Comparison of ENCODE assay signal across 8 cellular contexts in genomic region chr1:226111109-226111864, GRCh38. TPM values are rescaled to one million over a fixed set of nuclear protein-coding genes. Genes with fewer than 3 reads are reported as not detected.
DNase-seq lines count a peak whose midpoint lies in the region; ATAC-seq and TF ChIP-seq lines count a peak whose summit lies in the region.

No MANE protein-coding gene starts in this region.

- H3K4me1 ChIP-seq in thoracic aorta (ENCODE audit: control insufficient read depth in 1 of 2, low read depth in 2 of 2): peaks cover 27 to 49% of the 10 kb centered on the region in 2 donors

- H3K4me1 Mint-ChIP-seq in T-helper 2 cell treated with Interferon-gamma antibody and Interleukin-4, amounts not matched to agents 5 μg/mL and 100 μg/mL, for 36 hours (ENCODE audit: low read depth): peaks cover 17% of the 10 kb centered on the region
- peaks cover 25% of the 10 kb centered on the region for H3K4me1 Mint-ChIP-seq in activated T-helper 1 cell treated with anti-CD3 and anti-CD28 coated beads, Interleukin-12 subunit alpha, Interleukin-12 subunit beta, Interleukin-2, Interleukin-4 antibody, amounts not matched to agents 30 ng/mL and 10 ng/mL and 1 ng/mL, durations not matched to agents 14 hours and 24 hours and 36 hours (ENCODE audit: low read depth)

- H3K27ac Mint-ChIP-seq in T-helper 2 cell treated with Interferon-gamma antibody and Interleukin-4, amounts not matched to agents 5 μg/mL and 100 μg/mL, for 36 hours: peak overlapping the region; percentile 59
- H3K27ac Mint-ChIP-seq in activated T-helper 1 cell treated with anti-CD3 and anti-CD28 coated beads, Interleukin-12 subunit alpha, Interleukin-12 subunit beta, Interleukin-2, Interleukin-4 antibody, amounts not matched to agents 30 ng/mL and 10 ng/mL and 1 ng/mL, durations not matched to agents 14 hours and 24 hours and 36 hours: peak overlapping the region; percentile 59

- no peaks in the 10 kb centered on the region for H3K9me3 Mint-ChIP-seq in T-helper 2 cell treated with Interferon-gamma antibody and Interleukin-4, amounts not matched to agents 5 μg/mL and 100 μg/mL, for 36 hours
- no peaks in the 10 kb centered on the region for H3K9me3 Mint-ChIP-seq in activated T-helper 1 cell treated with anti-CD3 and anti-CD28 coated beads, Interleukin-12 subunit alpha, Interleukin-12 subunit beta, Interleukin-2, Interleukin-4 antibody, amounts not matched to agents 30 ng/mL and 10 ng/mL and 1 ng/mL, durations not matched to agents 14 hours and 24 hours and 36 hours

- H3K4me3 ChIP-seq in iPS-18c (ENCODE audit: insufficient read depth, low read depth, low read length) (peak overlapping the region; percentile 73; the same call in 1 of the 2 replicates), thoracic aorta (peak overlapping the region; percentile 77)

- no peaks in the 10 kb centered on the region for H3K36me3 ChIP-seq in thoracic aorta

- H3K27me3 ChIP-seq in thoracic aorta (replicated peaks; ENCODE audit: insufficient read depth): no peaks in the 10 kb centered on the region

- H3K9me3 ChIP-seq in iPS-18c (ENCODE audit: control insufficient read depth, insufficient read depth, low read length): peaks cover 2% of the 10 kb centered on the region
- H3K9me3 ChIP-seq in thoracic aorta: no peaks in the 10 kb centered on the region

- H3K27me3 Mint-ChIP-seq in T-helper 2 cell treated with Interferon-gamma antibody and Interleukin-4, amounts not matched to agents 5 μg/mL and 100 μg/mL, for 36 hours (ENCODE audit: low read depth): no peaks in the 10 kb centered on the region
- H3K27me3 Mint-ChIP-seq in activated T-helper 1 cell treated with anti-CD3 and anti-CD28 coated beads, Interleukin-12 subunit alpha, Interleukin-12 subunit beta, Interleukin-2, Interleukin-4 antibody, amounts not matched to agents 30 ng/mL and 10 ng/mL and 1 ng/mL, durations not matched to agents 14 hours and 24 hours and 36 hours (ENCODE audit: insufficient read depth): peaks cover 9% of the 10 kb centered on the region

- peak overlapping the region; percentile 93 to 97 for H3K27ac ChIP-seq in thoracic aorta

- ATAC-seq in thoracic aorta (ENCODE audit: insufficient number of reproducible peaks, low FRiP score, low read depth) (no peak), HG02973 (IDR thresholded peaks at IDR 0.05; ENCODE audit: unreplicated experiment) (no peak), HG03439 (IDR thresholded peaks at IDR 0.05; ENCODE audit: unreplicated experiment) (no peak)

- peak overlapping the region; percentile 71 for H3K4me3 Mint-ChIP-seq in T-helper 2 cell treated with Interferon-gamma antibody and Interleukin-4, amounts not matched to agents 5 μg/mL and 100 μg/mL, for 36 hours
- peak overlapping the region; percentile 71 for H3K4me3 Mint-ChIP-seq in activated T-helper 1 cell treated with anti-CD3 and anti-CD28 coated beads, Interleukin-12 subunit alpha, Interleukin-12 subunit beta, Interleukin-2, Interleukin-4 antibody, amounts not matched to agents 30 ng/mL and 10 ng/mL and 1 ng/mL, durations not matched to agents 14 hours and 24 hours and 36 hours

- intact Hi-C loops in activated T-helper 1 cell treated with anti-CD3 and anti-CD28 coated beads, Interleukin-12 subunit alpha, Interleukin-12 subunit beta, Interleukin-2, Interleukin-4 antibody, amounts not matched to agents 30 ng/mL and 10 ng/mL and 1 ng/mL, durations not matched to agents 14 hours and 24 hours and 36 hours (cut with micrococcal nuclease): no loop called here

- H3K36me3 Mint-ChIP-seq in T-helper 2 cell treated with Interferon-gamma antibody and Interleukin-4, amounts not matched to agents 5 μg/mL and 100 μg/mL, for 36 hours (ENCODE audit: low read depth): no peaks in the 10 kb centered on the region
- no peaks in the 10 kb centered on the region for H3K36me3 Mint-ChIP-seq in activated T-helper 1 cell treated with anti-CD3 and anti-CD28 coated beads, Interleukin-12 subunit alpha, Interleukin-12 subunit beta, Interleukin-2, Interleukin-4 antibody, amounts not matched to agents 30 ng/mL and 10 ng/mL and 1 ng/mL, durations not matched to agents 14 hours and 24 hours and 36 hours (ENCODE audit: low read depth)

- DNase-seq in T-helper 2 cell treated with Interferon-gamma antibody and Interleukin-4, amounts not matched to agents 5 μg/mL and 100 μg/mL, for 36 hours (ENCODE audit: low spot score): no peak
- DNase-seq in T-helper 2 cell (no peak), thoracic aorta (ENCODE audit: low spot score) (no peak), NCI-H446 (lab: John Stamatoyannopoulos, UW) (no peak)
- DNase-seq in activated T-helper 1 cell treated with anti-CD3 and anti-CD28 coated beads, Interleukin-12 subunit alpha, Interleukin-12 subunit beta, Interleukin-2, Interleukin-4 antibody, amounts not matched to agents 30 ng/mL and 10 ng/mL and 1 ng/mL, durations not matched to agents 14 hours and 24 hours and 36 hours (ENCODE audit: low spot score): no peak

- no peak for TF ChIP-seq CTCF in thoracic aorta (IDR thresholded peaks at IDR 0.05)

RNA-seq across cellular contexts. Expression of gene H3-3A, which starts 48.8 kb away (rescaled TPM):
- total RNA-seq in activated T-helper 1 cell treated with anti-CD3 and anti-CD28 coated beads, Interleukin-12 subunit alpha, Interleukin-12 subunit beta, Interleukin-2, Interleukin-4 antibody, amounts not matched to agents 30 ng/mL and 10 ng/mL and 1 ng/mL, durations not matched to agents 14 hours and 24 hours and 36 hours: 416 and 426 TPM in 2 replicates
- 100 to 1,000 TPM; 226 to 258 TPM for total RNA-seq in thoracic aorta
